4 cellular contexts compared by ENCODE assay signal in the genomic region with DNA sequence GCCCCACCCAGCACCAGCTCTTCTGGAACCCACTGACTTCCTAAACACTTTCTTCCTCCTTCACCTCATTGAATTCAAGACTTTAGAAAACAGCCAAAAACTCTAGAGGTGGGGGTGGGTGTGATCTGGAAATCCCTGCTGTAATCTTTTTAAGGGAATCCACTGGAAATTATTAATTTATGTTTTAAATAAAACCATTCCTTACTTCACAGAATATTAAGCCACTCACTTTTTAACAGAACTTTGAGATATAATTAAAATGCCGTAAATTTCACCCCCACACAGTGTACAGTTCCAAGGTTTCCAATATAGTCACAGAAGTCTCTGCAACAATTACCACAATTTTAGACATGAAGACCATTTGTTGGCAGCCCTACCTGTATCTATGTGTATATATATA. TPM values are rescaled to one million over a fixed set of nuclear protein-coding genes. Genes with fewer than 3 reads are reported as not detected.
"Had no signal": no experiment of that assay in that cellular context is flagged by ENCODE, and none has a peak within 500 bp of the region (broad histone marks: within the 10 kb centered on the region; RNA-seq: fewer than 3 reads in every experiment).

No MANE protein-coding gene starts in this region.

RNA-seq across cellular contexts. Expression of a gene that starts 30.8 kb away (rescaled TPM):
- total RNA-seq: LHCN-M2, M059J, MCF 10A, NCI-H460 had no signal
